Comparison of ENCODE assay signal across 8 cellular contexts in genomic region chr2:170928824-170929685, GRCh38. TPM values are rescaled to one million over a fixed set of nuclear protein-coding genes. Genes with fewer than 3 reads are reported as not detected.
DNase-seq lines count a peak whose midpoint lies in the region; ATAC-seq, FAIRE-seq and TF ChIP-seq lines count a peak whose summit lies in the region.

GORASP2 (plus strand) TSS chr2:170929253; CDS start chr2:170929341, 88 bp downstream.

- no peaks in the 10 kb centered on the region for H3K27me3 ChIP-seq in body of pancreas
- no peaks in the 10 kb centered on the region for H3K27me3 ChIP-seq in sigmoid colon

- H3K4me1 ChIP-seq in A549 (peaks cover 15% of the 10 kb centered on the region), body of pancreas (peaks cover 39% of the 10 kb centered on the region), sigmoid colon (peaks cover 0 to 45% (median 32%) of the 10 kb centered on the region in 4 donors)

- H3K9me3 ChIP-seq in A549 (peaks cover 2% of the 10 kb centered on the region; the same call in 1 of the 3 replicates), body of pancreas (no peaks in the 10 kb centered on the region), sigmoid colon (no peaks in the 10 kb centered on the region)

- peak within 1 kb of the TSS; percentile 88 to 96 for H3K27ac ChIP-seq in A549
- peak within 1 kb of the TSS; percentile 91 to 98 (median 97) for H3K27ac ChIP-seq in body of pancreas
- peak within 1 kb of the TSS; percentile 93 to 97 (median 96) for H3K27ac ChIP-seq in sigmoid colon

- POLR2A ChIA-PET in A549 (lab: Yijun Ruan, JAX): interaction anchor here (0.8 to 1.4 kb wide), 8 partner anchors 14 to 505 kb away, joined by 3 to 8 read pairs (median 4); partner anchors contain the start of genes DCAF17, METTL8 and TLK1

- intact Hi-C loops in body of pancreas (cut with DNase I): no loop called here
- intact Hi-C loops in sigmoid colon (cut with DNase I): loop anchor here (1.0 to 10.0 kb wide), 6 partner anchors 43 to 756 kb away; partner anchors contain the start of genes CYBRD1, DCAF17, DYNC1I2 and ERICH2

- TF ChIP-seq CTCF in A549 (IDR thresholded peaks at IDR 0.05): peak; percentile 93
- TF ChIP-seq CTCF in body of pancreas (IDR thresholded peaks at IDR 0.05): peak; percentile 96 to 100 (median 99)
- TF ChIP-seq CTCF in sigmoid colon (IDR thresholded peaks at IDR 0.05): peak; percentile 89 to 94 (median 92)

- TF ChIP-seq POLR2A in A549 (IDR thresholded peaks at IDR 0.05; ENCODE audit: low read length) (peak; percentile 77), GM18526 (IDR thresholded peaks at IDR 0.05; ENCODE audit: extremely low read depth, insufficient read length) (peak; percentile 85), body of pancreas (IDR thresholded peaks at IDR 0.05) (peak; percentile 97 to 98 (median 97)), sigmoid colon (IDR thresholded peaks at IDR 0.05) (peak; percentile 46 to 51)

- no peak; a peak in 1 of 5 replicates for TF ChIP-seq EP300 in A549 (IDR thresholded peaks at IDR 0.05)
- peak in 1 of 4 donors; percentile 66 for TF ChIP-seq EP300 in sigmoid colon (IDR thresholded peaks at IDR 0.05)

- TF ChIP-seq RAD21 in A549 (conservative IDR thresholded peaks at IDR 0.05 in 1 of 2, IDR thresholded peaks at IDR 0.05 in 1 of 2): peak; percentile 53 to 58

- no peaks in the 10 kb centered on the region for H3K36me3 ChIP-seq in body of pancreas (replicated peaks in 1 of 2; ENCODE audit: insufficient read depth in 1 of 2, low read depth in 2 of 2)
- no peaks in the 10 kb centered on the region for H3K36me3 ChIP-seq in sigmoid colon

- CTCF ChIA-PET in A549 (lab: Yijun Ruan, JAX): interaction anchor here (0.6 to 2.7 kb wide), 43 partner anchors 9 to 1264 kb away, joined by 3 to 29 read pairs (median 4); partner anchors contain the start of genes CYBRD1, DCAF17 and METTL8

- WGBS in A549 (ENCODE audit: missing lambda C conversion rate): 7% methylated on average over 6 of the region's 95 CpGs
- 0 to 2% methylated on average over 16 to 89 of the region's 95 CpGs for WGBS in body of pancreas, 2 donors
- 0 to 1% methylated on average over 95 of the region's 95 CpGs for WGBS in sigmoid colon, 2 donors

- DNase-seq in A549 (ENCODE audit: low read depth in 1 of 2, low spot score in 1 of 2): peak; percentile 98 to 100
- peak; percentile 93 for DNase-seq in NCI-H2107 treated with DMSO at 0.1 percent for 48 hours (lab: John Stamatoyannopoulos, UW; ENCODE audit: unreplicated experiment)
- DNase-seq in body of pancreas: peak; percentile 99 to 100 (median 99)
- peak; percentile 99 for DNase-seq in iPS DF 19.7 (ENCODE audit: low read depth, low spot score)
- peak; percentile 99 for DNase-seq in sigmoid colon

- FAIRE-seq in A549 (lab: Jason Lieb, UNC) (no peak), TTC549 (lab: Jason Lieb, UNC) (peak; percentile 69)

- H3K4me3 ChIP-seq in A549 (peak within 1 kb of the TSS; percentile 85), body of pancreas (peak within 1 kb of the TSS; percentile 69 to 96), sigmoid colon (peak within 1 kb of the TSS; percentile 77 to 94 (median 84))

- ATAC-seq in A549: peak; percentile 93 to 97
- ATAC-seq in HG03066 (IDR thresholded peaks at IDR 0.05; ENCODE audit: low read depth, unreplicated experiment): peak; percentile 90
- peak; percentile 96 for ATAC-seq in body of pancreas

- peak within 1 kb of the TSS; percentile 90 for H3K4me2 ChIP-seq in A549

TF ChIP-seq in A549, 52 proteins besides CTCF, POLR2A, EP300 and RAD21 (continues in another document):
- TF ChIP-seq KDM5A (IDR thresholded peaks at IDR 0.05): no peak
- TF ChIP-seq NFE2L2 (conservative IDR thresholded peaks at IDR 0.05; ENCODE audit: low read length): no peak
- no peak for TF ChIP-seq RNF2 (IDR thresholded peaks at IDR 0.05; ENCODE audit: borderline replicate concordance, low read depth)
- no peak for TF ChIP-seq CBX2 (IDR thresholded peaks at IDR 0.05; ENCODE audit: borderline replicate concordance, low read depth)
- TF ChIP-seq PHF8 (IDR thresholded peaks at IDR 0.05; ENCODE audit: borderline replicate concordance, low read depth): peak; percentile 98
- TF ChIP-seq KDM1A (IDR thresholded peaks at IDR 0.05; ENCODE audit: low read depth): no peak
- TF ChIP-seq ZNF302 (CRISPR knock-in tag; IDR thresholded peaks at IDR 0.05): no peak
- no peak for TF ChIP-seq EHF (CRISPR knock-in tag; IDR thresholded peaks at IDR 0.05)
- TF ChIP-seq HEYL (CRISPR knock-in tag; IDR thresholded peaks at IDR 0.05): no peak
- no peak for TF ChIP-seq HES2 (IDR thresholded peaks at IDR 0.05)
- no peak for TF ChIP-seq RCOR1 (IDR thresholded peaks at IDR 0.05; ENCODE audit: low read depth, low read length)
- no peak for TF ChIP-seq JUNB (IDR thresholded peaks at IDR 0.05)
- TF ChIP-seq USF2 (IDR thresholded peaks at IDR 0.05): no peak
- TF ChIP-seq RFX5 (IDR thresholded peaks at IDR 0.05): peak; percentile 55
- TF ChIP-seq SMC3 (IDR thresholded peaks at IDR 0.05): peak; percentile 48
- no peak for TF ChIP-seq ZFP36 (IDR thresholded peaks at IDR 0.05; ENCODE audit: borderline replicate concordance, partially characterized antibody)
- TF ChIP-seq MAZ (IDR thresholded peaks at IDR 0.05; ENCODE audit: borderline replicate concordance, low read depth, low read length): peak; percentile 66
- no peak for TF ChIP-seq ELK1 (IDR thresholded peaks at IDR 0.05; ENCODE audit: low read depth, low read length)
- TF ChIP-seq E2F6 (IDR thresholded peaks at IDR 0.05; ENCODE audit: borderline replicate concordance, low read depth): peak; percentile 97
- TF ChIP-seq RARB (CRISPR knock-in tag; IDR thresholded peaks at IDR 0.05): no peak
- no peak for TF ChIP-seq HOXB5 (CRISPR knock-in tag; IDR thresholded peaks at IDR 0.05)
- no peak for TF ChIP-seq SREBF2 (IDR thresholded peaks at IDR 0.05)
- 0 out of 2 replicates have a peak, but pooled peaks have one; percentile 29 for TF ChIP-seq ATOH8 (CRISPR knock-in tag; IDR thresholded peaks at IDR 0.05; ENCODE audit: low read depth)
- TF ChIP-seq NR3C1 (IDR thresholded peaks at IDR 0.05): no peak
- TF ChIP-seq HDAC2 (IDR thresholded peaks at IDR 0.05): no peak
- TF ChIP-seq CBX8 (IDR thresholded peaks at IDR 0.05): no peak

RNA-seq across cellular contexts. Expression of gene GORASP2, which starts in this region (rescaled TPM):
- polyA plus RNA-seq in A549 (2011; rRNA removed): 137 and 179 TPM in 2 replicates
- 98.1 and 112 TPM in 2 replicates for polyA plus RNA-seq in A549 (2012; cell fraction: cytosol; rRNA removed)
- 85.7 and 89.3 TPM in 2 replicates for polyA plus RNA-seq in A549 (2012; cell fraction: nucleus; rRNA removed)
- polyA plus RNA-seq in A549 (2017; fragmentation: RNase III; extraction: RNeasy Plus Mini Kit Qiagen cat#74134 plus additional on column Dnase treatment): 90.1 to 91.7 TPM (median 90.5 TPM) in 3 replicates
- 98.7 and 108 TPM in 2 replicates for polyA minus RNA-seq in A549 (2011; rRNA and poly(A)+ RNA removed)
- 10 to 100 TPM; 44.4 to 65.6 TPM for total RNA-seq in body of pancreas
- total RNA-seq in sigmoid colon: 10 to 100 TPM; 32.4 to 51.4 (median 41.8) TPM
- 10 to 100 TPM; 41.4 to 53.8 (median 52.0) TPM for polyA plus RNA-seq in sigmoid colon

Comparison
In these comparisons a context has a peak if more than half of its experiments do, and no peak if none do; other contexts are left out.
1. Peak in every context shown above with its lines: DNase-seq, ATAC-seq, H3K4me3 ChIP-seq and H3K27ac ChIP-seq.